In the genomic region with DNA sequence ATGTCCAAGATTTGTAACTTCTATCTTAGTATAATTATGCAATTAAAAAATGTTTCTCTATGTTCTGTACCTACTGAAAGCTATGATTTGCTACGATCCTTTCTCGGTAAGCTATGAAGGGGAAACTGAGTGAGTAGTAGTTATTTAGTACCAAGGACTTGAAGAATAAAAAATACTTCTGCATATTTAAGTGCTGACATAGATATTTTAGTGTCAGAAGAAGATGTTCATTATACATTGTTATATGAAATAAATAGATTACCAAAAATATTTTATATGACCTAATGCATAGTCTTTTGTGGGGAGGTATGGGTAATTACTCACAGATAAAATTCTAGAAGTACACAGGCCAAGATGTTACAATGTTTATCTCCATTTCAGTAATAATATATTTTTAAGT, we compare ENCODE assay signal across 26 cellular contexts.
"Had no signal": no experiment of that assay in that cellular context is flagged by ENCODE, and none has a peak within 500 bp of the region (broad histone marks: within the 10 kb centered on the region; RNA-seq: fewer than 3 reads in every experiment).

No MANE protein-coding gene starts in this region.

- H3K4me1 ChIP-seq: colonic mucosa, esophagus squamous epithelium, gastrocnemius medialis, heart right ventricle, left lung, lower lobe of right lung had no signal

- H3K9me3 ChIP-seq: colonic mucosa, esophagus squamous epithelium, gastrocnemius medialis, left lung, lower lobe of right lung, mucosa of descending colon had no signal

- H3K4me3 ChIP-seq: colonic mucosa, esophagus squamous epithelium, gastrocnemius medialis, heart right ventricle, left lung, lower lobe of right lung, mucosa of descending colon had no signal

- H3K36me3 ChIP-seq: colonic mucosa, esophagus squamous epithelium, gastrocnemius medialis, heart right ventricle, left lung, lower lobe of right lung had no signal

- H3K27ac ChIP-seq: colonic mucosa, epithelial cell of prostate, esophagus squamous epithelium, gastrocnemius medialis, heart right ventricle, left lung, lower lobe of right lung had no signal

- H3K27me3 ChIP-seq: colonic mucosa, esophagus squamous epithelium, gastrocnemius medialis, heart right ventricle, left lung had no signal

- FAIRE-seq: endometrium, islet of Langerhans, keratinocyte had no signal

- ATAC-seq: effector memory CD8-positive, alpha-beta T cell; esophagus mucosa; gastrocnemius medialis; heart right ventricle; left cardiac atrium; left lung; left ventricle myocardium superior; lower lobe of right lung; mucosa of descending colon had no signal

- DNase-seq: colonic mucosa; cortex of kidney; effector CD8-positive, alpha-beta T cell; effector memory CD8-positive, alpha-beta T cell; endodermal cell; erythroblast; esophagus squamous epithelium; foreskin fibroblast; foreskin melanocyte; gastrocnemius medialis; glutamatergic neuron; head of caudate nucleus; heart right ventricle; hippocampal formation; left cardiac atrium; left lung; left ventricle myocardium superior; lower lobe of right lung; mesenchymal stem cell; mucosa of descending colon; naive B cell had no signal
